In genomic region chr16:70154736-70155135, GRCh38 we compare ENCODE assay signal across 3 cellular contexts. TPM values are rescaled to one million over a fixed set of nuclear protein-coding genes. Genes with fewer than 3 reads are reported as not detected.
"Had no signal": no experiment of that assay in that cellular context is flagged by ENCODE, and none has a peak within 500 bp of the region (broad histone marks: within the 10 kb centered on the region; RNA-seq: fewer than 3 reads in every experiment).

No MANE protein-coding gene starts in this region.

RNA-seq across cellular contexts. Expression of gene CLEC18C, which starts 18.9 kb away (rescaled TPM):
- total RNA-seq: H1, H4 had no signal
- polyA plus RNA-seq: GM23248 had no signal
